ENCODE assay signal across 16 cellular contexts in the genomic region with DNA sequence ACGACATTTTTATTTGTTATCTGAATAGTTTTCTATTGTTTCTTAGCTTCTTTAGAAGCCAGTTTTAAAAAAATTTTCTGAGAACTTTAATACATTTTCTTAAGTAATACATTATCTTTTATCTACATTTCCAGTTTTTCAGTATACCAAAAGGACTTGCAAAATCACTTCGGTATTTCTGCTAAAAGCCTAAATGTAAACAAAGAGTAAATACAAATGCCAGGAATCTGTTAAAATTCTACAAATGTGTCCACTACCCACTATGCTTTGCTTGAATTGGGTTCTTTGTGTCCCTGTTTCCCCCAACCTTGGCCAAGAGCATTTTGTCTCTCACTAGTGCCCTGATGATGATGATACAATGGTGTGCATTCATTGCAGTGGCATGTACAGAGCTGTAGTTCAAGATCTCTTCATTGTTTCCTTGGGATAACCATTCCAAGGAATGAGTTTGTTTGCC.
DNase-seq lines count a peak whose midpoint lies in the region; ATAC-seq and TF ChIP-seq lines count a peak whose summit lies in the region.
"Had no signal": no experiment of that assay in that cellular context is flagged by ENCODE, and none has a peak within 500 bp of the region (broad histone marks: within the 10 kb centered on the region; RNA-seq: fewer than 3 reads in every experiment).

No MANE protein-coding gene starts in this region.

- no peak overlapping the region for H2BK120ac ChIP-seq in mesenchymal stem cell (ENCODE audit: low read depth, low read length)

- no peak overlapping the region for H2BK15ac ChIP-seq in mesenchymal stem cell (ENCODE audit: low read depth, poor library complexity, severe bottlenecking)

- H3K36me3 ChIP-seq in fibroblast of lung (ENCODE audit: control insufficient read depth, insufficient read depth, low read length) (no peaks in the 10 kb centered on the region), mesenchymal stem cell (ENCODE audit: control insufficient read depth in 1 of 2, insufficient read depth in 2 of 2, low read depth in 1 of 2, low read length in 2 of 2) (no peaks in the 10 kb centered on the region), tibial nerve (no peaks in the 10 kb centered on the region), spleen (no peaks in the 10 kb centered on the region)

- peak; percentile 42 for DNase-seq in RPMI7951 (ENCODE audit: low read depth)
- DNase-seq in fibroblast of lung (ENCODE audit: low read depth in 2 of 2) = peak; percentile 32 to 40
- DNase-seq in mesenchymal stem cell = peak; percentile 11
- no peak for DNase-seq in tibial nerve (ENCODE audit: low spot score in 2 of 2)
- DNase-seq in SHP77 treated with DMSO at 0.1 percent for 48 hours (lab: John Stamatoyannopoulos, UW) = no peak
- no peak for DNase-seq in spleen
- DNase-seq: activated CD4-positive, alpha-beta T cell treated with anti-CD3 and anti-CD28 coated beads for 4 hours; COR-L47; cortex of kidney; NCI-H1105 treated with DMSO at 0.1 percent for 48 hours; NCI-H524; stimulated activated CD4-positive, alpha-beta T cell treated with anti-CD3 and anti-CD28 coated beads, Interleukin-2, amount 100 ng/mL, for 48 hours; stimulated activated naive CD8-positive, alpha-beta T cell treated with anti-CD3 and anti-CD28 coated beads, Interleukin-15, Interleukin-2, amounts not matched to agents 100 U/mL and 50 U/mL, for 24 hours; SW 1271 had no signal

- no peak overlapping the region for H3K18ac ChIP-seq in mesenchymal stem cell (ENCODE audit: low read depth in 1 of 2, low read length in 2 of 2)

- H3K9me3 ChIP-seq in fibroblast of lung (ENCODE audit: control insufficient read depth, insufficient read depth, low read depth, low read length) = no peaks in the 10 kb centered on the region
- H3K9me3 ChIP-seq in mesenchymal stem cell (ENCODE audit: control insufficient read depth, low read length) = peaks cover 2% of the 10 kb centered on the region
- no peaks in the 10 kb centered on the region for H3K9me3 ChIP-seq in tibial nerve
- H3K9me3 ChIP-seq in spleen = no peaks in the 10 kb centered on the region

- H4K20me1 ChIP-seq in fibroblast of lung (ENCODE audit: control insufficient read depth, extremely low read depth, insufficient read depth, low read length) = no peaks in the 10 kb centered on the region

- ATAC-seq in GM19397 (IDR thresholded peaks at IDR 0.05; ENCODE audit: unreplicated experiment) = no peak
- ATAC-seq: natural killer cell treated with Interleukin-12 subunit alpha and Interleukin-12 subunit beta and Interleukin-15 and Interleukin-18, amount 100 ng/mL, for 72 hours; stimulated activated naive CD8-positive, alpha-beta T cell treated with anti-CD3 and anti-CD28 coated beads, Interleukin-15, Interleukin-2, amounts not matched to agents 100 U/mL and 50 U/mL, for 24 hours had no signal

- H2AFZ ChIP-seq in fibroblast of lung (ENCODE audit: low read length) (no peak overlapping the region), mesenchymal stem cell (ENCODE audit: low read depth, low read length) (no peak overlapping the region)

- H3K27ac ChIP-seq in fibroblast of lung (ENCODE audit: insufficient read depth, low read length) (no peak overlapping the region), mesenchymal stem cell (ENCODE audit: low read length, poor library complexity, severe bottlenecking) (no peak overlapping the region), tibial nerve (peak overlapping the region in 3 of 4 donors; percentile 33 to 71 (median 64)), spleen (no peak overlapping the region)

- no peaks in the 10 kb centered on the region for H3K27me3 ChIP-seq in fibroblast of lung (ENCODE audit: control insufficient read depth, insufficient read depth, low read length)
- H3K27me3 ChIP-seq in mesenchymal stem cell (ENCODE audit: control insufficient read depth in 1 of 2, insufficient read depth in 1 of 2, low read length in 2 of 2) = no peaks in the 10 kb centered on the region
- no peaks in the 10 kb centered on the region for H3K27me3 ChIP-seq in tibial nerve
- no peaks in the 10 kb centered on the region for H3K27me3 ChIP-seq in spleen (replicated peaks in 1 of 7)

- no peaks in the 10 kb centered on the region for H3K79me1 ChIP-seq in mesenchymal stem cell (replicated peaks; ENCODE audit: low read length, poor library complexity, severe bottlenecking)

- no peak overlapping the region for H3K23ac ChIP-seq in mesenchymal stem cell (ENCODE audit: low read length in 2 of 2)

- H3K4me2 ChIP-seq in fibroblast of lung (ENCODE audit: extremely low read depth, insufficient read depth, low read length) (no peak overlapping the region), mesenchymal stem cell (ENCODE audit: low read length, poor library complexity, severe bottlenecking) (no peak overlapping the region)

- TF ChIP-seq CTCF in fibroblast of lung (conservative IDR thresholded peaks at IDR 0.05 in 1 of 2, IDR thresholded peaks at IDR 0.05 in 1 of 2; ENCODE audit: low read depth in 1 of 2, low read length in 2 of 2) (no peak), tibial nerve (IDR thresholded peaks at IDR 0.05) (no peak), spleen (IDR thresholded peaks at IDR 0.05 in 8 of 11, conservative IDR thresholded peaks at IDR 0.05 in 3 of 11) (no peak)

- TF ChIP-seq POLR2A in tibial nerve (IDR thresholded peaks at IDR 0.05) (no peak), spleen (IDR thresholded peaks at IDR 0.05) (no peak)

- H4K8ac ChIP-seq in mesenchymal stem cell (ENCODE audit: low read length) = no peak overlapping the region

- no peak overlapping the region for H4K91ac ChIP-seq in mesenchymal stem cell (ENCODE audit: low read length)

- H3K4me1 ChIP-seq in fibroblast of lung (ENCODE audit: control insufficient read depth, extremely low read depth, insufficient read depth, low read length) (no peaks in the 10 kb centered on the region), mesenchymal stem cell (ENCODE audit: control insufficient read depth, insufficient read depth, low read depth, low read length) (no peaks in the 10 kb centered on the region), tibial nerve (peaks cover 0 to 5% (median 0%) of the 10 kb centered on the region in 4 donors), spleen (no peaks in the 10 kb centered on the region)

- H3K79me2 ChIP-seq in fibroblast of lung (ENCODE audit: control insufficient read depth, insufficient read depth, low read length) = no peaks in the 10 kb centered on the region

- H2BK12ac ChIP-seq in mesenchymal stem cell (ENCODE audit: low read length in 2 of 2) = no peak overlapping the region

- no peak overlapping the region for H3K9ac ChIP-seq in fibroblast of lung (ENCODE audit: insufficient read depth, low read length)
- H3K9ac ChIP-seq in mesenchymal stem cell (ENCODE audit: low read length) = no peak overlapping the region

- intact Hi-C loops in spleen (cut with DNase I; ENCODE audit: low total_unique reads) = no loop called here

- no peak overlapping the region for H2AK5ac ChIP-seq in mesenchymal stem cell (ENCODE audit: low read length, severe bottlenecking)

- no peak overlapping the region for H3K4ac ChIP-seq in mesenchymal stem cell (ENCODE audit: low read depth in 1 of 2, low read length in 2 of 2)

- no peak overlapping the region for H2BK5ac ChIP-seq in mesenchymal stem cell (ENCODE audit: low read depth, low read length, poor library complexity, severe bottlenecking)

- WGBS in mesenchymal stem cell = 78% methylated on average over 1 of the region's 2 CpGs
- whole genome bisulfite sequencing in tibial nerve, 2 donors = 41 to 46% methylated on average over 2 of the region's 2 CpGs
- 81 to 95% (median 85%) methylated on average over 2 of the region's 2 CpGs for WGBS in spleen, 5 donors

- peak in 1 of 2 donors; percentile 56 for TF ChIP-seq EP300 in tibial nerve (IDR thresholded peaks at IDR 0.05)

- H3K14ac ChIP-seq in mesenchymal stem cell (ENCODE audit: low read length in 2 of 2) = no peak overlapping the region

- H3K4me3 ChIP-seq in fibroblast of lung (replicated peaks in 1 of 4; ENCODE audit: control extremely low read depth in 1 of 4, insufficient read depth in 1 of 4, low read depth in 3 of 4, low read length in 4 of 4) (no peak overlapping the region), mesenchymal stem cell (ENCODE audit: insufficient read depth in 1 of 2, low read depth in 1 of 2, low read length in 2 of 2) (no peak overlapping the region), tibial nerve (no peak overlapping the region), spleen (no peak overlapping the region)

Comparison
In these comparisons a context has a peak if more than half of its experiments do, and no peak if none do; other contexts are left out.
1. DNase-seq: peak in RPMI7951 (single experiment), fibroblast of lung (2 of 2) and mesenchymal stem cell (single experiment); none in tibial nerve (0 of 2), SHP77 treated with DMSO at 0.1 percent for 48 hours (single experiment) and spleen (single experiment).
2. H3K27ac ChIP-seq: peak in tibial nerve (3 of 4); none in fibroblast of lung (single experiment), mesenchymal stem cell (single experiment) and spleen (0 of 8).